23 cellular contexts compared by ENCODE assay signal in genomic region chr6:156849806-156850205, GRCh38.
A peak's percentile ranks its signal among the peaks of the same experiment; 100 is the strongest.
DNase-seq lines count a peak whose midpoint lies in the region; ATAC-seq and TF ChIP-seq lines count a peak whose summit lies in the region.
"Had no signal": no experiment of that assay in that cellular context is flagged by ENCODE, and none has a peak within 500 bp of the region (broad histone marks: within the 10 kb centered on the region; RNA-seq: fewer than 3 reads in every experiment).

No MANE protein-coding gene starts in this region.

- H3K23me2 ChIP-seq in H9 (ENCODE audit: insufficient read length, low read depth, low read length, poor library complexity, severe bottlenecking), result no peaks in the 10 kb centered on the region

- H2BK15ac ChIP-seq in H9 (ENCODE audit: low read depth, low read length), result no peak overlapping the region

- H3K27me3 ChIP-seq in H9 (ENCODE audit: insufficient read depth, low read length), result no peaks in the 10 kb centered on the region
- H3K27me3 ChIP-seq: foreskin keratinocyte, Peyer's patch, sigmoid colon, tibial nerve had no signal

- H3K79me2 ChIP-seq in H9 (ENCODE audit: insufficient read depth, low read length), result peaks cover 32% of the 10 kb centered on the region; the same call in 1 of the 2 replicates

- no peak overlapping the region for H3K14ac ChIP-seq in H9 (ENCODE audit: insufficient read depth, low read length)

- no peak overlapping the region for H3K18ac ChIP-seq in H9 (ENCODE audit: insufficient read length, low read depth, low read length)

- no peak overlapping the region for H3K23ac ChIP-seq in H9 (ENCODE audit: insufficient read length, low read depth, low read length)

- TF ChIP-seq CTCF in H9 (conservative IDR thresholded peaks at IDR 0.05) (no peak), nephron (IDR thresholded peaks at IDR 0.05; ENCODE audit: unreplicated experiment in 3 of 3) (no peak)

- H4K91ac ChIP-seq in H9 (ENCODE audit: insufficient read length, low read depth, low read length), result no peak overlapping the region

- H3K36me3 Mint-ChIP-seq in H9 (ENCODE audit: insufficient read depth in 1 of 3, low read depth in 3 of 3) (peaks cover 0 to 5% (median 0%) of the 10 kb centered on the region in 3 experiments; a peak in 1 of 7 replicates), T-helper 17 cell (ENCODE audit: low read depth) (peaks cover 2% of the 10 kb centered on the region), nephron (ENCODE audit: low read depth) (peaks cover 6% of the 10 kb centered on the region)

- no peak overlapping the region for H3K27ac ChIP-seq in H9 (ENCODE audit: insufficient read length, low read depth, low read length)
- H3K27ac ChIP-seq: foreskin keratinocyte, parathyroid adenoma, Peyer's patch, tibial nerve had no signal

- peaks cover 8% of the 10 kb centered on the region for H3K79me1 ChIP-seq in H9 (ENCODE audit: insufficient read depth, low read depth, low read length, poor library complexity, severe bottlenecking)

- in situ Hi-C loops in G401 (cut with HindIII; ENCODE audit: low sequenced_read_pairs), result no loop called here

- no peak overlapping the region for H3K4ac ChIP-seq in H9 (ENCODE audit: low read depth, low read length)

- no peak overlapping the region for H3K4me2 ChIP-seq in H9 (ENCODE audit: insufficient read depth, insufficient read length, low read length)

- no peak overlapping the region for H4K8ac ChIP-seq in H9 (replicated peaks; ENCODE audit: insufficient read length, low read depth, low read length)

- H3K4me3 Mint-ChIP-seq in H9, result no peak overlapping the region
- no peak overlapping the region for H3K4me3 Mint-ChIP-seq in T-helper 17 cell
- peak overlapping the region in 2 of 3 experiments; percentile 29 to 54 for H3K4me3 Mint-ChIP-seq in nephron
- H3K4me3 Mint-ChIP-seq: activated CD8-positive, alpha-beta T cell treated with anti-CD3 and anti-CD28 coated beads, Interleukin-2, amount 10 ng/mL, durations not matched to agents 7 days and 5 days; activated naive CD4-positive, alpha-beta T cell treated with anti-CD3 and anti-CD28 coated beads, Interleukin-2, amount 10 ng/mL, durations not matched to agents 7 days and 5 days; activated T-cell treated with anti-CD3 and anti-CD28 coated beads, Interleukin-2, amount 50 U/mL, for 4 hours; HFFc6 had no signal

- H3K9me3 ChIP-seq in H9 (ENCODE audit: control insufficient read depth, low read depth, low read length) (no peaks in the 10 kb centered on the region), T-helper 17 cell (ENCODE audit: control insufficient read depth, low read length, poor library complexity, severe bottlenecking) (no peaks in the 10 kb centered on the region)
- H3K9me3 ChIP-seq: Peyer's patch, sigmoid colon, tibial nerve had no signal

- no peak overlapping the region for H2BK20ac ChIP-seq in H9 (ENCODE audit: low read depth, low read length, poor library complexity, severe bottlenecking)

- H2AK5ac ChIP-seq in H9 (ENCODE audit: insufficient read length, low read length), result no peak overlapping the region

- no peak overlapping the region for H3T11ph ChIP-seq in H9 (ENCODE audit: low read length)

- DNase-seq in G401 (ENCODE audit: low spot score) (peak; percentile 44), H9 (no peak), T-helper 17 cell (no peak), T-helper 2 cell (no peak), dedifferentiated amniotic fluid mesenchymal stem cell (ENCODE audit: extremely low spot score) (no peak)
- DNase-seq: activated CD8-positive, alpha-beta T cell treated with anti-CD3 and anti-CD28 coated beads, Interleukin-2, amount 10 ng/mL, durations not matched to agents 7 days and 5 days; activated naive CD4-positive, alpha-beta T cell treated with anti-CD3 and anti-CD28 coated beads, Interleukin-2, amount 10 ng/mL, durations not matched to agents 7 days and 5 days; activated T-cell treated with anti-CD3 and anti-CD28 coated beads, Interleukin-2, amount 50 U/mL, for 4 hours; anterior cingulate cortex; cerebellar nuclear complex; foreskin keratinocyte; HFFc6; islet precursor cell; mesendoderm; naive thymus-derived CD8-positive, alpha-beta T cell; NCI-H187; NCI-H345; Peyer's patch; sigmoid colon had no signal

- no peak for ATAC-seq in T-helper 17 cell
- no peak for ATAC-seq in GM18867 (IDR thresholded peaks at IDR 0.05; ENCODE audit: unreplicated experiment)
- ATAC-seq: activated CD8-positive, alpha-beta T cell treated with anti-CD3 and anti-CD28 coated beads, Interleukin-2, amount 10 ng/mL, durations not matched to agents 7 days and 5 days; activated T-cell treated with anti-CD3 and anti-CD28 coated beads, Interleukin-2, amount 50 U/mL, for 4 hours; foreskin keratinocyte; naive thymus-derived CD8-positive, alpha-beta T cell had no signal

- H3K27ac Mint-ChIP-seq in H9, result peak overlapping the region in 2 of 3 experiments; percentile 23 to 89; a peak in 3 of 7 replicates
- peak overlapping the region; percentile 9 for H3K27ac Mint-ChIP-seq in T-helper 17 cell
- H3K27ac Mint-ChIP-seq in nephron, result peak overlapping the region; percentile 59 to 86 (median 66)
- H3K27ac Mint-ChIP-seq: activated CD8-positive, alpha-beta T cell treated with anti-CD3 and anti-CD28 coated beads, Interleukin-2, amount 10 ng/mL, durations not matched to agents 7 days and 5 days; activated naive CD4-positive, alpha-beta T cell treated with anti-CD3 and anti-CD28 coated beads, Interleukin-2, amount 10 ng/mL, durations not matched to agents 7 days and 5 days; HFFc6 had no signal

- no peak overlapping the region for H3K56ac ChIP-seq in H9 (ENCODE audit: insufficient read length, low read depth, low read length)

- H4K5ac ChIP-seq in H9 (ENCODE audit: insufficient read length, low read depth, low read length), result no peak overlapping the region

- H2BK120ac ChIP-seq in H9 (ENCODE audit: low read depth, low read length, poor library complexity, severe bottlenecking), result no peak overlapping the region

- no CpG with 5 or more reads among the region's 7 CpGs for WGBS in H9 (ENCODE audit: extremely low coverage, insufficient read length, low lambda C conversion rate)

- H3K9ac ChIP-seq in H9 (ENCODE audit: extremely low read depth, insufficient read length, low read length), result no peak overlapping the region
- H3K9ac ChIP-seq: parathyroid adenoma had no signal

- no peak overlapping the region for H2BK5ac ChIP-seq in H9 (ENCODE audit: insufficient read length, low read length)

- H3K4me1 ChIP-seq in H9 (ENCODE audit: insufficient read depth, low read length), result peaks cover 14% of the 10 kb centered on the region

- peaks cover 92 to 95% of the 10 kb centered on the region in 2 experiments for H3K4me1 Mint-ChIP-seq in H9
- H3K4me1 Mint-ChIP-seq in T-helper 17 cell, result peaks cover 62% of the 10 kb centered on the region
- peaks cover 81% of the 10 kb centered on the region for H3K4me1 Mint-ChIP-seq in nephron

- no peak overlapping the region for H2BK12ac ChIP-seq in H9 (ENCODE audit: insufficient read length, low read depth, low read length)

- no peak overlapping the region for H2AFZ ChIP-seq in H9 (ENCODE audit: low read length)
- H2AFZ ChIP-seq: parathyroid adenoma had no signal

- H3K9me3 Mint-ChIP-seq in H9, result no peaks in the 10 kb centered on the region
- H3K9me3 Mint-ChIP-seq in nephron, result no peaks in the 10 kb centered on the region
- H3K9me3 Mint-ChIP-seq: activated naive CD4-positive, alpha-beta T cell treated with anti-CD3 and anti-CD28 coated beads, Interleukin-2, amount 10 ng/mL, durations not matched to agents 7 days and 5 days; activated T-cell treated with anti-CD3 and anti-CD28 coated beads, Interleukin-2, amount 50 U/mL, for 4 hours; HFFc6; naive thymus-derived CD8-positive, alpha-beta T cell had no signal

- no peaks in the 10 kb centered on the region for H4K20me1 ChIP-seq in H9 (ENCODE audit: control insufficient read depth, insufficient read depth, insufficient read length)

- H3K27me3 Mint-ChIP-seq in H9 (ENCODE audit: low read depth), result no peaks in the 10 kb centered on the region
- H3K27me3 Mint-ChIP-seq in T-helper 17 cell, result no peaks in the 10 kb centered on the region
- no peaks in the 10 kb centered on the region for H3K27me3 Mint-ChIP-seq in nephron (ENCODE audit: low read depth)
- H3K27me3 Mint-ChIP-seq: activated naive CD4-positive, alpha-beta T cell treated with anti-CD3 and anti-CD28 coated beads, Interleukin-2, amount 10 ng/mL, durations not matched to agents 7 days and 5 days; naive thymus-derived CD8-positive, alpha-beta T cell had no signal

Comparison
In these comparisons a context has a peak if more than half of its experiments do, and no peak if none do; other contexts are left out.
1. H3K27ac Mint-ChIP-seq: peak in every context shown above with its lines; median percentile 66 in nephron; 56 in H9; 9 in T-helper 17 cell.
2. H3K4me3 Mint-ChIP-seq: peak in nephron (2 of 3); none in H9 (0 of 2) and T-helper 17 cell (single experiment).